In genomic region chr2:168178925-168179324, GRCh38 we compare ENCODE assay signal across 1 cellular context.
TF ChIP-seq lines count a peak whose summit lies in the region.

No MANE protein-coding gene starts in this region.

TF ChIP-seq in HepG2, 621 proteins besides CTCF, POLR2A, EP300 and RAD21 (continued from another document):
- no peak for TF ChIP-seq TRAFD1 (CRISPR knock-in tag; IDR thresholded peaks at IDR 0.05; ENCODE audit: borderline replicate concordance)
- TF ChIP-seq RBFOX2 (IDR thresholded peaks at IDR 0.05; ENCODE audit: low read depth, low read length), result no peak
- TF ChIP-seq ZNF256 (CRISPR knock-in tag; conservative IDR thresholded peaks at IDR 0.05), result no peak
- no peak for TF ChIP-seq RORA (CRISPR knock-in tag; IDR thresholded peaks at IDR 0.05)
- no peak for TF ChIP-seq REST (IDR thresholded peaks at IDR 0.05; ENCODE audit: borderline replicate concordance in 1 of 2, low read depth in 1 of 2, low read length in 2 of 2)
- TF ChIP-seq GABPA (IDR thresholded peaks at IDR 0.05; ENCODE audit: low read depth, low read length), result no peak
- no peak for TF ChIP-seq GABPA (CRISPR knock-in tag; IDR thresholded peaks at IDR 0.05; ENCODE audit: low read depth)
- no peak for TF ChIP-seq KDM6A (CRISPR knock-in tag; IDR thresholded peaks at IDR 0.05; ENCODE audit: low read depth)
- TF ChIP-seq ZNF362 (CRISPR knock-in tag; IDR thresholded peaks at IDR 0.05; ENCODE audit: borderline replicate concordance), result no peak
- TF ChIP-seq LCORL (IDR thresholded peaks at IDR 0.05), result no peak
- no peak for TF ChIP-seq LCORL (CRISPR knock-in tag; IDR thresholded peaks at IDR 0.05)
- no peak for TF ChIP-seq MLXIP (CRISPR knock-in tag; IDR thresholded peaks at IDR 0.05; ENCODE audit: borderline replicate concordance)
- no peak for TF ChIP-seq ZNF513 (CRISPR knock-in tag; conservative IDR thresholded peaks at IDR 0.05)
- no peak for TF ChIP-seq SP1 (IDR thresholded peaks at IDR 0.05)
- TF ChIP-seq SP1 (CRISPR knock-in tag; IDR thresholded peaks at IDR 0.05), result no peak
- TF ChIP-seq KDM3A (CRISPR knock-in tag; IDR thresholded peaks at IDR 0.05; ENCODE audit: low read depth), result no peak
